ENCODE assay signal across 7 cellular contexts in the genomic region with DNA sequence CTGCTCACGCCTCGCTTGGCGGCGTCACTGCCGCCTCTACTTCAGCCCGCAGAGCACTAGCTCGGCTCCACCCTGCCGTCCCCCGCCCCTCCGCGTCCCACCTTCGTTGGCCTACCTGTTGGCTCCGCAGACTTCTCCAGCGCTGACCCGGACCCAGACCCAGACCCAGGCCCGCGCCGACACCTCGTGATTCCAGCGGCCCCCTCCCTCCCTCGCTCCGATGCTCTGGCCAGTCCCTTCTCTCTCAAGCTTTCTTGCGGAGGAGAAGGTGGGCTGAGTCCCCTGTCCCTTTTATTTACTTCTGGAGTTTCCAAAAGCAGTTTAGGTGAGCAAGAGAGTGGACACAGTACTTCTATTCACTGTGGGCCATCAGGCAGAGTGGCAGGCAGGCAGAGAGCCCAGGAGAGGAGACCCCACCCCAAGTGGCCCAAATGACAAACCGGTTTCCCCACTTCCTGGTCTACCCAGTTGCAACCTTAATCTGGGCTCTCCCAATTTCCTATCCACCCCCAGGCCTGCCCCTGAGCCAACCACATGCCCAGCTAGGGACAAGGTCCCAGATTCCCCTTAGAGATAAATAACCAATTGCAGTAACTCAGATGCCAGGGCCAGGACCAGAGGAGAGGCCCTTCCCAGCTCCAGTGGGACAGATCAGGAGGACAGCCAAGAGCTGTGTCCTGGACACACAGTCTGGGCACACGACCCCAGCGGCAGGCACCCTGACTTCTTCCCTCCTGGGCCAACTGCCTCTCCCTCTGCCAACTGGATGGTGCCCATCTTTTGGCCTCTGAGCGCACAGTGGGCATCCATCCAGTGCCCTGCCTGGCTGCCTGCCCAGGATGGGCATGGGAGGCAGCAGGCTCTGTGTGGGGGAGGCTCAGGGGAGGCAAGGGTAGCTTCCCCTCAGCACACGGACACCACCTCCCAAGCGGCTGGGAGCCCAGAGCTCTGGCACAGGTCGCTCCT. TPM values are rescaled to one million over a fixed set of nuclear protein-coding genes. Genes with fewer than 3 reads are reported as not detected.
A peak's percentile ranks its signal among the peaks of the same experiment; 100 is the strongest.
DNase-seq lines count a peak whose midpoint lies in the region; ATAC-seq, FAIRE-seq and TF ChIP-seq lines count a peak whose summit lies in the region.

No MANE protein-coding gene starts in this region.

- no peak for FAIRE-seq in kidney (lab: Jason Lieb, UNC)

- H3K27me3 Mint-ChIP-seq in IgD-negative memory B cell: peaks cover 55% of the 10 kb centered on the region
- peaks cover 65% of the 10 kb centered on the region for H3K27me3 Mint-ChIP-seq in activated CD8-positive, alpha-beta T cell treated with anti-CD3 and anti-CD28 coated beads, Interleukin-2, amount 10 ng/mL, durations not matched to agents 7 days and 5 days (ENCODE audit: low read depth)
- peaks cover 80 to 96% of the 10 kb centered on the region in 2 donors for H3K27me3 Mint-ChIP-seq in stimulated activated naive B cell treated with anti-CD40 and anti-IgM and Interleukin-4, amounts not matched to agents 10 μg/mL and 1 μg/mL and 100 μg/mL, for 72 hours

- H3K9me3 Mint-ChIP-seq in IgD-negative memory B cell: peaks cover 0 to 5% (median 0%) of the 10 kb centered on the region in 3 donors
- H3K9me3 Mint-ChIP-seq in activated CD8-positive, alpha-beta T cell treated with anti-CD3 and anti-CD28 coated beads, Interleukin-2, amount 10 ng/mL, durations not matched to agents 7 days and 5 days (ENCODE audit: insufficient read depth): no peaks in the 10 kb centered on the region
- H3K9me3 Mint-ChIP-seq in stimulated activated naive B cell treated with anti-CD40 and anti-IgM and Interleukin-4, amounts not matched to agents 10 μg/mL and 1 μg/mL and 100 μg/mL, for 72 hours: no peaks in the 10 kb centered on the region

- H3K27ac ChIP-seq in kidney (ENCODE audit: low read depth in 2 of 2, low read length in 2 of 2): no peak overlapping the region

- peak overlapping the region in 1 of 3 donors; percentile 71 for H3K27ac Mint-ChIP-seq in IgD-negative memory B cell
- H3K27ac Mint-ChIP-seq in activated CD8-positive, alpha-beta T cell treated with anti-CD3 and anti-CD28 coated beads, Interleukin-2, amount 10 ng/mL, durations not matched to agents 7 days and 5 days: no peak overlapping the region
- peak overlapping the region; percentile 57 for H3K27ac Mint-ChIP-seq in stimulated activated naive B cell treated with anti-CD40 and anti-IgM and Interleukin-4, amounts not matched to agents 10 μg/mL and 1 μg/mL and 100 μg/mL, for 72 hours

- H3K9me3 ChIP-seq in iPS-15b (ENCODE audit: control insufficient read depth, insufficient read depth, low read length) (no peaks in the 10 kb centered on the region), kidney (ENCODE audit: control insufficient read depth in 1 of 2, low read length in 2 of 2) (peaks cover 0 to 3% of the 10 kb centered on the region in 2 donors)

- H3K4me1 ChIP-seq in iPS-15b (ENCODE audit: control insufficient read depth, insufficient read depth, low read length) (peaks cover 33% of the 10 kb centered on the region), kidney (ENCODE audit: control insufficient read depth in 1 of 2, insufficient read depth in 1 of 2, low read depth in 1 of 2, low read length in 2 of 2) (peaks cover 0 to 5% of the 10 kb centered on the region in 2 donors)

- intact Hi-C loops in kidney (cut with DNase I): no loop called here

- no peak for TF ChIP-seq CTCF in kidney (IDR thresholded peaks at IDR 0.05; ENCODE audit: borderline replicate concordance, extremely low read depth, insufficient read depth)

- H3K4me3 ChIP-seq in iPS-15b (ENCODE audit: low read depth, low read length): peak overlapping the region; percentile 43
- no peak overlapping the region for H3K4me3 ChIP-seq in kidney (ENCODE audit: low read length in 2 of 2)

- peak overlapping the region; percentile 36 to 79 (median 75) for H3K4me3 Mint-ChIP-seq in IgD-negative memory B cell
- H3K4me3 Mint-ChIP-seq in activated CD8-positive, alpha-beta T cell treated with anti-CD3 and anti-CD28 coated beads, Interleukin-2, amount 10 ng/mL, durations not matched to agents 7 days and 5 days: peak overlapping the region; percentile 63
- H3K4me3 Mint-ChIP-seq in stimulated activated naive B cell treated with anti-CD40 and anti-IgM and Interleukin-4, amounts not matched to agents 10 μg/mL and 1 μg/mL and 100 μg/mL, for 72 hours: peak overlapping the region; percentile 79 to 82

- no peaks in the 10 kb centered on the region for H3K36me3 Mint-ChIP-seq in IgD-negative memory B cell
- no peaks in the 10 kb centered on the region for H3K36me3 Mint-ChIP-seq in activated CD8-positive, alpha-beta T cell treated with anti-CD3 and anti-CD28 coated beads, Interleukin-2, amount 10 ng/mL, durations not matched to agents 7 days and 5 days (ENCODE audit: low read depth)
- H3K36me3 Mint-ChIP-seq in stimulated activated naive B cell treated with anti-CD40 and anti-IgM and Interleukin-4, amounts not matched to agents 10 μg/mL and 1 μg/mL and 100 μg/mL, for 72 hours: no peaks in the 10 kb centered on the region

- CTCF ChIA-PET in activated CD8-positive, alpha-beta T cell treated with anti-CD3 and anti-CD28 coated beads, Interleukin-2, amount 10 ng/mL, durations not matched to agents 7 days and 5 days (lab: Charles Lee): interaction anchor here (0.6 to 4.1 kb wide), 9 partner anchors 10 to 61 kb away, joined by 3 to 20 read pairs (median 4); no protein-coding TSS in a partner anchor

- H3K4me1 Mint-ChIP-seq in IgD-negative memory B cell: peaks cover 3 to 6% (median 4%) of the 10 kb centered on the region in 3 donors
- H3K4me1 Mint-ChIP-seq in activated CD8-positive, alpha-beta T cell treated with anti-CD3 and anti-CD28 coated beads, Interleukin-2, amount 10 ng/mL, durations not matched to agents 7 days and 5 days (ENCODE audit: low read depth): peaks cover 11% of the 10 kb centered on the region
- peaks cover 12 to 25% of the 10 kb centered on the region in 2 donors for H3K4me1 Mint-ChIP-seq in stimulated activated naive B cell treated with anti-CD40 and anti-IgM and Interleukin-4, amounts not matched to agents 10 μg/mL and 1 μg/mL and 100 μg/mL, for 72 hours

- no peaks in the 10 kb centered on the region for H3K36me3 ChIP-seq in iPS-15b (ENCODE audit: control insufficient read depth, insufficient read depth, low read length)
- no peaks in the 10 kb centered on the region for H3K36me3 ChIP-seq in kidney (ENCODE audit: control insufficient read depth in 1 of 2, insufficient read depth in 2 of 2, low read length in 2 of 2)

- no peak for ATAC-seq in activated CD8-positive, alpha-beta T cell treated with anti-CD3 and anti-CD28 coated beads, Interleukin-2, amount 10 ng/mL, durations not matched to agents 7 days and 5 days
- ATAC-seq in stimulated activated naive B cell treated with anti-CD40 and anti-IgM and Interleukin-4, amounts not matched to agents 10 μg/mL and 1 μg/mL and 100 μg/mL, for 72 hours (replicated peaks): no peak
- ATAC-seq in GM21528 (IDR thresholded peaks at IDR 0.05; ENCODE audit: low FRiP score, unreplicated experiment): no peak
- ATAC-seq in GM19328 (IDR thresholded peaks at IDR 0.05; ENCODE audit: unreplicated experiment): no peak

- DNase-seq in activated CD8-positive, alpha-beta T cell treated with anti-CD3 and anti-CD28 coated beads, Interleukin-2, amount 10 ng/mL, durations not matched to agents 7 days and 5 days: no peak
- no peak for DNase-seq in stimulated activated naive B cell treated with anti-CD40 and anti-IgM and Interleukin-4, amounts not matched to agents 10 μg/mL and 1 μg/mL and 100 μg/mL, for 72 hours
- DNase-seq in kidney: no peak

- peaks cover 43% of the 10 kb centered on the region for H3K27me3 ChIP-seq in iPS-15b (ENCODE audit: control insufficient read depth, insufficient read depth, low read length)

- POLR2A ChIA-PET in activated CD8-positive, alpha-beta T cell treated with anti-CD3 and anti-CD28 coated beads, Interleukin-2, amount 10 ng/mL, durations not matched to agents 7 days and 5 days (lab: Charles Lee): interaction anchor here (0.5 kb wide), 1 partner anchor 60 kb away, joined by 4 read pairs; no protein-coding TSS in a partner anchor

- H3K9ac ChIP-seq in iPS-15b (ENCODE audit: low read depth, low read length): no peak overlapping the region
- H3K9ac ChIP-seq in kidney (ENCODE audit: low read length in 2 of 2): no peak overlapping the region

RNA-seq across cellular contexts. Expression of a gene that starts 1.2 kb away (rescaled TPM):
- polyA plus RNA-seq in IgD-negative memory B cell (not detected), kidney (ENCODE audit: insufficient read depth, low read depth, low replicate concordance) (0.34 TPM)
- under 1 TPM in 1 of 2 experiments, not detected in 1; 0.34 TPM for total RNA-seq in activated CD8-positive, alpha-beta T cell treated with anti-CD3 and anti-CD28 coated beads, Interleukin-2, amount 10 ng/mL, durations not matched to agents 7 days and 5 days
- 6.1 TPM for total RNA-seq in kidney
